ENCODE assay signal across 19 cellular contexts in genomic region chr18:27844416-27844792, GRCh38.
DNase-seq lines count a peak whose midpoint lies in the region; ATAC-seq and TF ChIP-seq lines count a peak whose summit lies in the region.
"Had no signal": no experiment of that assay in that cellular context is flagged by ENCODE, and none has a peak within 500 bp of the region (broad histone marks: within the 10 kb centered on the region; RNA-seq: fewer than 3 reads in every experiment).

No MANE protein-coding gene starts in this region.

- peak; percentile 85 for DNase-seq in EL
- DNase-seq in NCI-H226: peak; percentile 69
- DNase-seq in brain microvascular endothelial cell: peak; percentile 66
- peak; percentile 78 for DNase-seq in renal cortical epithelial cell (ENCODE audit: low read depth)
- no peak for DNase-seq in NCI-H2227 treated with DMSO at 0.1 percent for 48 hours (lab: John Stamatoyannopoulos, UW)
- no peak for DNase-seq in psoas muscle
- DNase-seq: activated B cell treated with CpG ODN at 0.5 μM for 24 hours, BE2C, cortex of kidney, DMS 273 treated with DMSO at 0.1 percent for 48 hours, H9, Karpas-422, naive B cell, NCI-H1417 treated with DMSO at 0.1 percent for 48 hours, pancreas, T-helper 17 cell, testis had no signal

- H3K36me3 ChIP-seq in brain microvascular endothelial cell (replicated peaks) (no peaks in the 10 kb centered on the region), psoas muscle (ENCODE audit: insufficient read depth in 1 of 2, low read depth in 1 of 2) (no peaks in the 10 kb centered on the region)
- H3K36me3 ChIP-seq: BE2C, pancreas had no signal

- WGBS in psoas muscle, 3 donors: 0 to 64% (median 0%) methylated on average over 1 of the region's 1 CpG

- H3K27ac ChIP-seq in brain microvascular endothelial cell (peak overlapping the region; percentile 85), psoas muscle (no peak overlapping the region)
- H3K27ac ChIP-seq: pancreas, testis had no signal

- H3K27me3 ChIP-seq in brain microvascular endothelial cell (replicated peaks): no peaks in the 10 kb centered on the region
- no peaks in the 10 kb centered on the region for H3K27me3 ChIP-seq in psoas muscle (ENCODE audit: insufficient read depth in 3 of 3, low read length in 2 of 3)
- H3K27me3 ChIP-seq: BE2C, pancreas, testis had no signal

- ATAC-seq in GM18873 (IDR thresholded peaks at IDR 0.05; ENCODE audit: low FRiP score, unreplicated experiment): no peak
- no peak for ATAC-seq in psoas muscle
- ATAC-seq: activated T-helper 17 cell treated with anti-CD3 and anti-CD28 coated beads, Interleukin-2, amount 50 U/mL, for 72 hours; pancreas; T-helper 17 cell had no signal

- H3K4me1 ChIP-seq in psoas muscle: no peaks in the 10 kb centered on the region
- H3K4me1 ChIP-seq: BE2C, pancreas, testis had no signal

- in situ Hi-C loops in brain microvascular endothelial cell (cut with HindIII; ENCODE audit: low pct_ligation_motif_present, low sequenced_read_pairs): no loop called here

- intact Hi-C loops in psoas muscle (cut with DNase I): no loop called here

- H3K4me3 ChIP-seq in brain microvascular endothelial cell (ENCODE audit: low read depth, low read length) (no peak overlapping the region), psoas muscle (no peak overlapping the region)
- H3K4me3 ChIP-seq: pancreas, testis had no signal

- no peaks in the 10 kb centered on the region for H3K9me3 ChIP-seq in psoas muscle
- H3K9me3 ChIP-seq: BE2C, pancreas, testis had no signal

- TF ChIP-seq CTCF in brain microvascular endothelial cell (IDR thresholded peaks at IDR 0.05; ENCODE audit: low read depth, low read length, missing control alignments): no peak
- no peak for TF ChIP-seq CTCF in psoas muscle (IDR thresholded peaks at IDR 0.05)

Comparison
In these comparisons a context has a peak if more than half of its experiments do, and no peak if none do; other contexts are left out.
1. DNase-seq: peak in EL (single experiment), NCI-H226 (single experiment), brain microvascular endothelial cell (single experiment) and renal cortical epithelial cell (single experiment); none in NCI-H2227 treated with DMSO at 0.1 percent for 48 hours (single experiment) and psoas muscle (0 of 2).